ENCODE assay signal across 7 cellular contexts in genomic region chr18:77130229-77131099, GRCh38. TPM values are rescaled to one million over a fixed set of nuclear protein-coding genes. Genes with fewer than 3 reads are reported as not detected.
DNase-seq lines count a peak whose midpoint lies in the region; ATAC-seq and TF ChIP-seq lines count a peak whose summit lies in the region.

No MANE protein-coding gene starts in this region.

- H3K4me1 ChIP-seq in HUES48 (ENCODE audit: control insufficient read depth, insufficient read depth, low read length) (peaks cover 10% of the 10 kb centered on the region; the same call in 1 of the 2 replicates), spleen (peaks cover 39 to 88% (median 70%) of the 10 kb centered on the region in 6 donors)

- H3K4me1 Mint-ChIP-seq in activated CD4-positive, alpha-beta memory T cell treated with anti-CD3 and anti-CD28 coated beads for 36 hours (ENCODE audit: low read depth) = peaks cover 64% of the 10 kb centered on the region

- intact Hi-C loops in activated CD4-positive, alpha-beta memory T cell treated with anti-CD3 and anti-CD28 coated beads for 36 hours (cut with micrococcal nuclease) = loop anchor here (1.0 to 2.0 kb wide), 3 partner anchors 63 to 78 kb away; no protein-coding TSS in a partner anchor
- intact Hi-C loops in spleen (cut with DNase I; ENCODE audit: low total_unique reads) = no loop called here

- POLR2A ChIA-PET in activated CD4-positive, alpha-beta memory T cell treated with anti-CD3 and anti-CD28 coated beads for 36 hours (lab: Charles Lee) = interaction anchor here (1.0 to 4.1 kb wide), 10 partner anchors 9 to 80 kb away, joined by 3 to 25 read pairs (median 6); no protein-coding TSS in a partner anchor

- H3K27me3 ChIP-seq in HUES48 (ENCODE audit: control insufficient read depth, insufficient read depth, low read length) (peaks cover 42% of the 10 kb centered on the region), spleen (replicated peaks in 1 of 7) (peaks cover 0 to 45% (median 0%) of the 10 kb centered on the region in 7 donors)

- no peaks in the 10 kb centered on the region for H3K27me3 Mint-ChIP-seq in activated CD4-positive, alpha-beta memory T cell treated with anti-CD3 and anti-CD28 coated beads for 36 hours

- H3K36me3 Mint-ChIP-seq in activated CD4-positive, alpha-beta memory T cell treated with anti-CD3 and anti-CD28 coated beads for 36 hours = peaks cover 30% of the 10 kb centered on the region

- no peaks in the 10 kb centered on the region for H3K9me3 Mint-ChIP-seq in activated CD4-positive, alpha-beta memory T cell treated with anti-CD3 and anti-CD28 coated beads for 36 hours

- no peak for TF ChIP-seq POLR2A in spleen (IDR thresholded peaks at IDR 0.05)

- TF ChIP-seq CTCF in fibroblast of mammary gland (conservative IDR thresholded peaks at IDR 0.05; ENCODE audit: control insufficient read depth, insufficient read depth, low read depth, low read length) = no peak
- TF ChIP-seq CTCF in spleen (IDR thresholded peaks at IDR 0.05 in 8 of 11, conservative IDR thresholded peaks at IDR 0.05 in 3 of 11) = no peak

- peak overlapping the region; percentile 70; the same call in 1 of the 2 replicates for H3K4me3 ChIP-seq in HUES48 (ENCODE audit: low read depth, low read length)
- peak overlapping the region; percentile 66 for H3K4me3 ChIP-seq in fibroblast of mammary gland (ENCODE audit: control insufficient read depth, low read depth, low read length)
- H3K4me3 ChIP-seq in spleen = peak overlapping the region in 6 of 8 donors; percentile 72 to 97 (median 82)

- peak overlapping the region; percentile 96 for H3K4me3 Mint-ChIP-seq in activated CD4-positive, alpha-beta memory T cell treated with anti-CD3 and anti-CD28 coated beads for 36 hours

- H3K9me3 ChIP-seq in HUES48 (ENCODE audit: control insufficient read depth, insufficient read depth, low read length) (no peaks in the 10 kb centered on the region), spleen (no peaks in the 10 kb centered on the region)

- DNase-seq in activated CD4-positive, alpha-beta memory T cell treated with anti-CD3 and anti-CD28 coated beads for 36 hours = peak; percentile 53
- DNase-seq in fibroblast of mammary gland (ENCODE audit: low read depth) (no peak), spleen (peak; percentile 77), COLO829 (ENCODE audit: low spot score) (no peak), globus pallidus (ENCODE audit: low spot score) (no peak)

- no peak for ATAC-seq in HG02763 (IDR thresholded peaks at IDR 0.05; ENCODE audit: unreplicated experiment)

- H3K27ac Mint-ChIP-seq in activated CD4-positive, alpha-beta memory T cell treated with anti-CD3 and anti-CD28 coated beads for 36 hours = peak overlapping the region; percentile 93

- H3K9ac ChIP-seq in HUES48 (ENCODE audit: low read depth, low read length) = no peak overlapping the region

- H3K36me3 ChIP-seq in HUES48 (ENCODE audit: control insufficient read depth, insufficient read depth, low read length) (no peaks in the 10 kb centered on the region), spleen (peaks cover 0 to 12% (median 0%) of the 10 kb centered on the region in 6 donors)

- CTCF ChIA-PET in activated CD4-positive, alpha-beta memory T cell treated with anti-CD3 and anti-CD28 coated beads for 36 hours (lab: Charles Lee) = interaction anchor here (0.7 to 2.6 kb wide), 12 partner anchors 9 to 130 kb away, joined by 3 to 14 read pairs (median 4); no protein-coding TSS in a partner anchor

- H3K27ac ChIP-seq in HUES48 (ENCODE audit: low read depth, low read length) (no peak overlapping the region), spleen (peak overlapping the region in 7 of 8 donors; percentile 95 to 97 (median 96))

- WGBS in spleen, 5 donors = 43 to 58% (median 51%) methylated on average over 21 to 27 of the region's 27 CpGs

RNA-seq across cellular contexts. Expression of gene MBP, which starts 2.1 kb away (rescaled TPM):
- total RNA-seq in activated CD4-positive, alpha-beta memory T cell treated with anti-CD3 and anti-CD28 coated beads for 36 hours = 10 to 100 TPM; 38.9 to 40.4 TPM
- 10 to 100 TPM; 62.5 to 96.0 (median 79.4) TPM for total RNA-seq in spleen
- polyA plus RNA-seq in spleen = 10 to 100 TPM; 11.1 to 16.4 (median 11.2) TPM

Comparison
In these comparisons a context has a peak if more than half of its experiments do, and no peak if none do; other contexts are left out.
1. DNase-seq: peak in activated CD4-positive, alpha-beta memory T cell treated with anti-CD3 and anti-CD28 coated beads for 36 hours (single experiment) and spleen (single experiment); none in fibroblast of mammary gland (single experiment), COLO829 (single experiment) and globus pallidus (single experiment).
2. Peak in every context shown above with its lines, with median percentiles within 50 percentile points of each other: H3K4me3 ChIP-seq.